ENCODE assay signal across 1 cellular context in the genomic region with DNA sequence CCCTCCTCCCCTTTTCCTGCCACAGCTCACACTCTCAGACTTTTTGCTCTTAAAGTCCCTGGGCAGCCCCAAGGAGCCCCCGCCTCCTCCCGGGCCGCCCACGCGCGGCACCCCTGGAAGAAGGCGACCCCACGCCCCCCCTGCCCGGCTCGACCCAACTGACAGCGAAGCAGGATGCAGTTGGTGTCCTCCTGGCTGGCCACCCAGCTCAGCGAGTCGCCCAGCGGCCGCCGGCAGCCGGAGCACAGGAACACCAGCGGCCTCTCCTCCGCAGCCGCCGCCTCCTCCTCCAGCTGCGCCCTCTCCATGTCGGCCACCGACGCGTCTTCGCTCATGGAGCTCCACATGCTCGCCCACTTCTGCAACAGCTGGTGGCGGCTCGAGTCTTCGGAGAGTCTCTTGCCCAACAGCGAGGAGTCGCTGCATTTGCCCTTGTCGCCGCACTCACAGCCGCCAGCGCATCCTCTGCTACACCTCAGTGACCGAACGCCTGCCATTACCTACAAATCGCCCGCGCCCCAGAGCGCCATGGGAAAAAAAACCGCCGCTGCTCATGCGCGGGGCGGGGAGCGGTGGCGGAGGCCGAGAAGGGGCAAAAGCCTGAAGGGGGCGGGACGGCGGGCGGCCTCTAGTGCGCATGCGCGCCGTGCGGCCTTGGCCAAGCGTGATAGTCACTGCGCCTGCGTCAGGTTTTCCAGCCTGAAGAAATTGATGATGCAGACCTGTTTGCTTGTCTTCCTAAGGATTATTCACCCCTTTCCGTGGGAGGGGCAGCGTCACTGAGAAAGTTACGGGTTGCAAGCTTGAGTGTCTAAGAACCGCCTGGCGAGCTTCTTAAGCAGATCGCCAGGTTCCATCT.
TF ChIP-seq lines count a peak whose summit lies in the region.

A gene with protein sequence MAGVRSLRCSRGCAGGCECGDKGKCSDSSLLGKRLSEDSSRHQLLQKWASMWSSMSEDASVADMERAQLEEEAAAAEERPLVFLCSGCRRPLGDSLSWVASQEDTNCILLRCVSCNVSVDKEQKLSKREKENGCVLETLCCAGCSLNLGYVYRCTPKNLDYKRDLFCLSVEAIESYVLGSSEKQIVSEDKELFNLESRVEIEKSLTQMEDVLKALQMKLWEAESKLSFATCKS (minus strand): TSS at position 532 of the 859 bp plus-strand sequence. CDS start 35 bp downstream, at position 497.

TF ChIP-seq in HepG2, 621 proteins besides CTCF, POLR2A, EP300 and RAD21 (continued from another document):
- TF ChIP-seq, protein P1, sequence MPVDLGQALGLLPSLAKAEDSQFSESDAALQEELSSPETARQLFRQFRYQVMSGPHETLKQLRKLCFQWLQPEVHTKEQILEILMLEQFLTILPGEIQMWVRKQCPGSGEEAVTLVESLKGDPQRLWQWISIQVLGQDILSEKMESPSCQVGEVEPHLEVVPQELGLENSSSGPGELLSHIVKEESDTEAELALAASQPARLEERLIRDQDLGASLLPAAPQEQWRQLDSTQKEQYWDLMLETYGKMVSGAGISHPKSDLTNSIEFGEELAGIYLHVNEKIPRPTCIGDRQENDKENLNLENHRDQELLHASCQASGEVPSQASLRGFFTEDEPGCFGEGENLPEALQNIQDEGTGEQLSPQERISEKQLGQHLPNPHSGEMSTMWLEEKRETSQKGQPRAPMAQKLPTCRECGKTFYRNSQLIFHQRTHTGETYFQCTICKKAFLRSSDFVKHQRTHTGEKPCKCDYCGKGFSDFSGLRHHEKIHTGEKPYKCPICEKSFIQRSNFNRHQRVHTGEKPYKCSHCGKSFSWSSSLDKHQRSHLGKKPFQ (CRISPR knock-in tag; IDR thresholded peaks at IDR 0.05; ENCODE audit: insufficient replicate concordance): no peak
- TF ChIP-seq ZNF136 (CRISPR knock-in tag; IDR thresholded peaks at IDR 0.05; ENCODE audit: low read depth) (no peak), ZZZ3 (CRISPR knock-in tag; IDR thresholded peaks at IDR 0.05; ENCODE audit: borderline replicate concordance) (no peak), AGO1 (IDR thresholded peaks at IDR 0.05; ENCODE audit: low read depth, low read length, poor library complexity, severe bottlenecking) (peak; percentile 44), ZNF124 (CRISPR knock-in tag; IDR thresholded peaks at IDR 0.05) (no peak), ZNF225 (CRISPR knock-in tag; IDR thresholded peaks at IDR 0.05) (peak; percentile 65; the same call in 1 of the 2 replicates), GFI1 (CRISPR knock-in tag; IDR thresholded peaks at IDR 0.05; ENCODE audit: borderline replicate concordance) (no peak), ERF (CRISPR knock-in tag; IDR thresholded peaks at IDR 0.05) (no peak), KMT2B (CRISPR knock-in tag; IDR thresholded peaks at IDR 0.05) (peak; percentile 75; the same call in 1 of the 2 replicates), DMAP1 (CRISPR knock-in tag; IDR thresholded peaks at IDR 0.05) (peak; percentile 40; the same call in 1 of the 2 replicates), TBX3 (IDR thresholded peaks at IDR 0.05; ENCODE audit: borderline replicate concordance) (peak; percentile 32; the same call in 1 of the 2 replicates)
- TF ChIP-seq, protein P2, sequence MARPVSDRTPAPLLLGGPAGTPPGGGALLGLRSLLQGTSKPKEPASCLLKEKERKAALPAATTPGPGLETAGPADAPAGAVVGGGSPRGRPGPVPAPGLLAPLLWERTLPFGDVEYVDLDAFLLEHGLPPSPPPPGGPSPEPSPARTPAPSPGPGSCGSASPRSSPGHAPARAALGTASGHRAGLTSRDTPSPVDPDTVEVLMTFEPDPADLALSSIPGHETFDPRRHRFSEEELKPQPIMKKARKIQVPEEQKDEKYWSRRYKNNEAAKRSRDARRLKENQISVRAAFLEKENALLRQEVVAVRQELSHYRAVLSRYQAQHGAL (CRISPR knock-in tag; IDR thresholded peaks at IDR 0.05; ENCODE audit: not compliant biosample characterization): no peak
- TF ChIP-seq, protein P3, sequence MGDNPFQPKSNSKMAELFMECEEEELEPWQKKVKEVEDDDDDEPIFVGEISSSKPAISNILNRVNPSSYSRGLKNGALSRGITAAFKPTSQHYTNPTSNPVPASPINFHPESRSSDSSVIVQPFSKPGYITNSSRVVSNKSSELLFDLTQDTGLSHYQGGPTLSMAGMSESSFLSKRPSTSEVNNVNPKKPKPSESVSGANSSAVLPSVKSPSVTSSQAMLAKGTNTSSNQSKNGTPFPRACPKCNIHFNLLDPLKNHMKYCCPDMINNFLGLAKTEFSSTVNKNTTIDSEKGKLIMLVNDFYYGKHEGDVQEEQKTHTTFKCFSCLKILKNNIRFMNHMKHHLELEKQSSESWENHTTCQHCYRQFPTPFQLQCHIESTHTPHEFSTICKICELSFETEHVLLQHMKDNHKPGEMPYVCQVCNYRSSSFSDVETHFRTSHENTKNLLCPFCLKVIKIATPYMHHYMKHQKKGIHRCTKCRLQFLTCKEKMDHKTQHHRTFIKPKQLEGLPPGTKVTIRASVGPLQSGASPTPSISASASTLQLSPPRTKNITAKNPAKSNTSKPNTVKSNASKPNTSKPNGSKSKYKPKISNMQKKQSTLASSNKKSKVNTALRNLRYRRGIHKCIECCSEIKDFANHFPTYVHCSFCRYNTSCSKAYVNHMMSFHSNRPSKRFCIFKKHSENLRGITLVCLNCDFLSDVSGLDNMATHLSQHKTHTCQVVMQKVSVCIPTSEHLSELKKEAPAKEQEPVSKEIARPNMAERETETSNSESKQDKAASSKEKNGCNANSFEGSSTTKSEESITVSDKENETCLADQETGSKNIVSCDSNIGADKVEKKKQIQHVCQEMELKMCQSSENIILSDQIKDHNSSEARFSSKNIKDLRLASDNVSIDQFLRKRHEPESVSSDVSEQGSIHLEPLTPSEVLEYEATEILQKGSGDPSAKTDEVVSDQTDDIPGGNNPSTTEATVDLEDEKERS (CRISPR knock-in tag; IDR thresholded peaks at IDR 0.05): 0 out of 2 replicates have a peak, but pooled peaks have one; percentile 32
